ENCODE assay signal across 1 cellular context in the genomic region with DNA sequence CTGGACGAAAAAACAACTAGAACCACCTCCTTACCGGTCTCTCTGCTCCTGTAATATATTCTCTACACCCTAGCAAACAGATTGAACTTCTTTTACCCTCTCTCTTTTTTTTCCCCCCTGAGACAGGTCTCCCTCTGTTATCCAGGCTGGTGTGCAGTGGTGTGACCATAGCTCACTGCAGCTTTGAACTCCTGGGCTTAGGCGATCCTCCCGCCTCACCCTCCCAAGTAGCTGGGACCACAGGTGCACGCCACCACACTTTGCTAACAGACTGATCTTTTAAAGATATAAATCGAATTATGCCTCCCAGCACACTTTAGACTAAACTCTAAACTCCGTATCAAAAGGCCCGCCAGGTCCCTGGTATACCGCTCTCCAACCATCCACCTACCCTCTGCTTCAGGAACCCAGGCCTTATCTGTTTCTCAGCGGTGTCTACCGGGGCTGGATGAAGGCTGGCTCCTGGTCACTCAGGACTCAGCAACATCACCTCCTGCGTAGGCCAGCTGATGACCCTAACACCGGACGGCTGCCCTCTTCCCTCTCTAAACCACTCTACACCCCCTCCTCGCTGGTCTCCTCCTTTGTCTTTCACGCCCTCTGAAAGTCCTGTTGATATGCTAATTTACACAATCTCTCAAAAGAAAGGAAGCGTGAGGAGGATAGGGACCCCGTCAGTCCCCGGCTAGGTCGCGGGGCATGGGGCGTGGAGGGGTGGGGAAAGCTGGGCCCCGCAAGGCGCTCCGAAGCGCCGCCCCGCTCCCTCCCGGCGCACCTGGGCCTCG.
TF ChIP-seq lines count a peak whose summit lies in the region.

No MANE protein-coding gene starts in this region.

TF ChIP-seq in HEK293, 187 proteins besides CTCF, POLR2A, EP300 and RAD21 (continued from another document):
- TF ChIP-seq, protein P1, sequence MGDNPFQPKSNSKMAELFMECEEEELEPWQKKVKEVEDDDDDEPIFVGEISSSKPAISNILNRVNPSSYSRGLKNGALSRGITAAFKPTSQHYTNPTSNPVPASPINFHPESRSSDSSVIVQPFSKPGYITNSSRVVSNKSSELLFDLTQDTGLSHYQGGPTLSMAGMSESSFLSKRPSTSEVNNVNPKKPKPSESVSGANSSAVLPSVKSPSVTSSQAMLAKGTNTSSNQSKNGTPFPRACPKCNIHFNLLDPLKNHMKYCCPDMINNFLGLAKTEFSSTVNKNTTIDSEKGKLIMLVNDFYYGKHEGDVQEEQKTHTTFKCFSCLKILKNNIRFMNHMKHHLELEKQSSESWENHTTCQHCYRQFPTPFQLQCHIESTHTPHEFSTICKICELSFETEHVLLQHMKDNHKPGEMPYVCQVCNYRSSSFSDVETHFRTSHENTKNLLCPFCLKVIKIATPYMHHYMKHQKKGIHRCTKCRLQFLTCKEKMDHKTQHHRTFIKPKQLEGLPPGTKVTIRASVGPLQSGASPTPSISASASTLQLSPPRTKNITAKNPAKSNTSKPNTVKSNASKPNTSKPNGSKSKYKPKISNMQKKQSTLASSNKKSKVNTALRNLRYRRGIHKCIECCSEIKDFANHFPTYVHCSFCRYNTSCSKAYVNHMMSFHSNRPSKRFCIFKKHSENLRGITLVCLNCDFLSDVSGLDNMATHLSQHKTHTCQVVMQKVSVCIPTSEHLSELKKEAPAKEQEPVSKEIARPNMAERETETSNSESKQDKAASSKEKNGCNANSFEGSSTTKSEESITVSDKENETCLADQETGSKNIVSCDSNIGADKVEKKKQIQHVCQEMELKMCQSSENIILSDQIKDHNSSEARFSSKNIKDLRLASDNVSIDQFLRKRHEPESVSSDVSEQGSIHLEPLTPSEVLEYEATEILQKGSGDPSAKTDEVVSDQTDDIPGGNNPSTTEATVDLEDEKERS (tag by site-specific recombination; IDR thresholded peaks at IDR 0.05) = peak; percentile 79; the same call in 1 of the 2 replicates
- no peak for TF ChIP-seq ZNF664 (tag by site-specific recombination; IDR thresholded peaks at IDR 0.05)
- no peak for TF ChIP-seq ZNF677 (tag by site-specific recombination; IDR thresholded peaks at IDR 0.05)
- TF ChIP-seq, protein P2, sequence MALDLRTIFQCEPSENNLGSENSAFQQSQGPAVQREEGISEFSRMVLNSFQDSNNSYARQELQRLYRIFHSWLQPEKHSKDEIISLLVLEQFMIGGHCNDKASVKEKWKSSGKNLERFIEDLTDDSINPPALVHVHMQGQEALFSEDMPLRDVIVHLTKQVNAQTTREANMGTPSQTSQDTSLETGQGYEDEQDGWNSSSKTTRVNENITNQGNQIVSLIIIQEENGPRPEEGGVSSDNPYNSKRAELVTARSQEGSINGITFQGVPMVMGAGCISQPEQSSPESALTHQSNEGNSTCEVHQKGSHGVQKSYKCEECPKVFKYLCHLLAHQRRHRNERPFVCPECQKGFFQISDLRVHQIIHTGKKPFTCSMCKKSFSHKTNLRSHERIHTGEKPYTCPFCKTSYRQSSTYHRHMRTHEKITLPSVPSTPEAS (tag by site-specific recombination; IDR thresholded peaks at IDR 0.05) = no peak
- no peak for TF ChIP-seq ZNF571 (tag by site-specific recombination; IDR thresholded peaks at IDR 0.05)
- TF ChIP-seq, protein P3, sequence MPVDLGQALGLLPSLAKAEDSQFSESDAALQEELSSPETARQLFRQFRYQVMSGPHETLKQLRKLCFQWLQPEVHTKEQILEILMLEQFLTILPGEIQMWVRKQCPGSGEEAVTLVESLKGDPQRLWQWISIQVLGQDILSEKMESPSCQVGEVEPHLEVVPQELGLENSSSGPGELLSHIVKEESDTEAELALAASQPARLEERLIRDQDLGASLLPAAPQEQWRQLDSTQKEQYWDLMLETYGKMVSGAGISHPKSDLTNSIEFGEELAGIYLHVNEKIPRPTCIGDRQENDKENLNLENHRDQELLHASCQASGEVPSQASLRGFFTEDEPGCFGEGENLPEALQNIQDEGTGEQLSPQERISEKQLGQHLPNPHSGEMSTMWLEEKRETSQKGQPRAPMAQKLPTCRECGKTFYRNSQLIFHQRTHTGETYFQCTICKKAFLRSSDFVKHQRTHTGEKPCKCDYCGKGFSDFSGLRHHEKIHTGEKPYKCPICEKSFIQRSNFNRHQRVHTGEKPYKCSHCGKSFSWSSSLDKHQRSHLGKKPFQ (tag by site-specific recombination; IDR thresholded peaks at IDR 0.05) = 0 out of 2 replicates have a peak, but pooled peaks have one; percentile 17
- TF ChIP-seq, protein P4, sequence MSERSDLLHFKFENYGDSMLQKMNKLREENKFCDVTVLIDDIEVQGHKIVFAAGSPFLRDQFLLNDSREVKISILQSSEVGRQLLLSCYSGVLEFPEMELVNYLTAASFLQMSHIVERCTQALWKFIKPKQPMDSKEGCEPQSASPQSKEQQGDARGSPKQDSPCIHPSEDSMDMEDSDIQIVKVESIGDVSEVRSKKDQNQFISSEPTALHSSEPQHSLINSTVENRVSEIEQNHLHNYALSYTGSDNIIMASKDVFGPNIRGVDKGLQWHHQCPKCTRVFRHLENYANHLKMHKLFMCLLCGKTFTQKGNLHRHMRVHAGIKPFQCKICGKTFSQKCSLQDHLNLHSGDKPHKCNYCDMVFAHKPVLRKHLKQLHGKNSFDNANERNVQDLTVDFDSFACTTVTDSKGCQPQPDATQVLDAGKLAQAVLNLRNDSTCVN (tag by site-specific recombination; optimal IDR thresholded peaks at IDR 0.05) = no peak
- no peak for TF ChIP-seq HOXC10 (CRISPR knock-in tag; IDR thresholded peaks at IDR 0.05)
- no peak for TF ChIP-seq ZFP37 (tag by site-specific recombination; IDR thresholded peaks at IDR 0.05)
- TF ChIP-seq, protein P5, sequence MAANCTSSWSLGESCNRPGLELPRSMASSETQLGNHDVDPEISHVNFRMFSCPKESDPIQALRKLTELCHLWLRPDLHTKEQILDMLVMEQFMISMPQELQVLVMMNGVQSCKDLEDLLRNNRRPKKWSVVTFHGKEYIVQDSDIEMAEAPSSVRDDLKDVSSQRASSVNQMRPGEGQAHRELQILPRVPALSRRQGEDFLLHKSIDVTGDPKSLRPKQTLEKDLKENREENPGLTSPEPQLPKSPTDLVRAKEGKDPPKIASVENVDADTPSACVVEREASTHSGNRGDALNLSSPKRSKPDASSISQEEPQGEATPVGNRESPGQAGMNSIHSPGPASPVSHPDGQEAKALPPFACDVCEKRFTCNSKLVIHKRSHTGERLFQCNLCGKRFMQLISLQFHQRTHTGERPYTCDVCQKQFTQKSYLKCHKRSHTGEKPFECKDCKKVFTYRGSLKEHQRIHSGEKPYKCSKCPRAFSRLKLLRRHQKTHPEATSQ (tag by site-specific recombination; IDR thresholded peaks at IDR 0.05) = no peak
- TF ChIP-seq, protein P6, sequence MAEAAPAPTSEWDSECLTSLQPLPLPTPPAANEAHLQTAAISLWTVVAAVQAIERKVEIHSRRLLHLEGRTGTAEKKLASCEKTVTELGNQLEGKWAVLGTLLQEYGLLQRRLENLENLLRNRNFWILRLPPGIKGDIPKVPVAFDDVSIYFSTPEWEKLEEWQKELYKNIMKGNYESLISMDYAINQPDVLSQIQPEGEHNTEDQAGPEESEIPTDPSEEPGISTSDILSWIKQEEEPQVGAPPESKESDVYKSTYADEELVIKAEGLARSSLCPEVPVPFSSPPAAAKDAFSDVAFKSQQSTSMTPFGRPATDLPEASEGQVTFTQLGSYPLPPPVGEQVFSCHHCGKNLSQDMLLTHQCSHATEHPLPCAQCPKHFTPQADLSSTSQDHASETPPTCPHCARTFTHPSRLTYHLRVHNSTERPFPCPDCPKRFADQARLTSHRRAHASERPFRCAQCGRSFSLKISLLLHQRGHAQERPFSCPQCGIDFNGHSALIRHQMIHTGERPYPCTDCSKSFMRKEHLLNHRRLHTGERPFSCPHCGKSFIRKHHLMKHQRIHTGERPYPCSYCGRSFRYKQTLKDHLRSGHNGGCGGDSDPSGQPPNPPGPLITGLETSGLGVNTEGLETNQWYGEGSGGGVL (tag by site-specific recombination; IDR thresholded peaks at IDR 0.05) = no peak
- no peak for TF ChIP-seq ZNF2 (tag by site-specific recombination; IDR thresholded peaks at IDR 0.05)
- TF ChIP-seq, protein P7, sequence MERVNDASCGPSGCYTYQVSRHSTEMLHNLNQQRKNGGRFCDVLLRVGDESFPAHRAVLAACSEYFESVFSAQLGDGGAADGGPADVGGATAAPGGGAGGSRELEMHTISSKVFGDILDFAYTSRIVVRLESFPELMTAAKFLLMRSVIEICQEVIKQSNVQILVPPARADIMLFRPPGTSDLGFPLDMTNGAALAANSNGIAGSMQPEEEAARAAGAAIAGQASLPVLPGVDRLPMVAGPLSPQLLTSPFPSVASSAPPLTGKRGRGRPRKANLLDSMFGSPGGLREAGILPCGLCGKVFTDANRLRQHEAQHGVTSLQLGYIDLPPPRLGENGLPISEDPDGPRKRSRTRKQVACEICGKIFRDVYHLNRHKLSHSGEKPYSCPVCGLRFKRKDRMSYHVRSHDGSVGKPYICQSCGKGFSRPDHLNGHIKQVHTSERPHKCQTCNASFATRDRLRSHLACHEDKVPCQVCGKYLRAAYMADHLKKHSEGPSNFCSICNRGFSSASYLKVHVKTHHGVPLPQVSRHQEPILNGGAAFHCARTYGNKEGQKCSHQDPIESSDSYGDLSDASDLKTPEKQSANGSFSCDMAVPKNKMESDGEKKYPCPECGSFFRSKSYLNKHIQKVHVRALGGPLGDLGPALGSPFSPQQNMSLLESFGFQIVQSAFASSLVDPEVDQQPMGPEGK (tag by site-specific recombination; IDR thresholded peaks at IDR 0.05) = no peak
- TF ChIP-seq ZNF792 (tag by site-specific recombination; IDR thresholded peaks at IDR 0.05) = no peak
- no peak for TF ChIP-seq SCRT2 (tag by site-specific recombination; IDR thresholded peaks at IDR 0.05)
